In the genomic region with DNA sequence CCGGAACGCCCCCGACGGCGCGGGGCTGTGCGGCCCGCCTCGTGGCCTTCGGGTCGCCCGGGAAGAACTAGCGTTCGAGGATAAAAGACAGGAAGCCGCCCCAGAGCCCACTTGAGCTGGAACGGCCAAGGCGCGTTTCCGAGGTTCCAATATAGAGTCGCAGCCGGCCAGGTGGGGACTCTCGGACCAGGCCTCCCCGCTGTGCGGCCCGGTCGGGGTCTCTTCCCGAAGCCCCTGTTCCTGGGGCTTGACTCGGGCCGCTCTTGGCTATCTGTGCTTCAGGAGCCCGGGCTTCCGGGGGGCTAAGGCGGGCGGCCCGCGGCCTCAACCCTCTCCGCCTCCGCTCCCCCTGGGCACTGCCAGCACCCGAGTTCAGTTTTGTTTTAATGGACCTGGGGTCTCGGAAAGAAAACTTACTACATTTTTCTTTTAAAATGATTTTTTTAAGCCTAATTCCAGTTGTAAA, we compare ENCODE assay signal across 8 cellular contexts.
DNase-seq lines count a peak whose midpoint lies in the region; ATAC-seq and TF ChIP-seq lines count a peak whose summit lies in the region.

No MANE protein-coding gene starts in this region.

- WGBS in heart right ventricle, 2 donors, result 3 to 6% methylated on average over 39 of the region's 39 CpGs
- WGBS in adipose tissue, 3 donors, result 2 to 9% (median 6%) methylated on average over 32 to 39 of the region's 39 CpGs

- peak overlapping the region; percentile 18 to 76 (median 66) for H3K4me3 ChIP-seq in heart right ventricle
- peak overlapping the region; percentile 77 for H3K4me3 ChIP-seq in upper lobe of right lung

- intact Hi-C loops in heart right ventricle (cut with DNase I), result loop anchor here in 6 of 10 donors (2.0 to 10.0 kb wide), 9 partner anchors 315 to 952 kb away; no protein-coding TSS in a partner anchor
- intact Hi-C loops in left ventricle myocardium superior (cut with micrococcal nuclease), result no loop called here
- intact Hi-C loops in upper lobe of right lung (cut with DNase I), result no loop called here

- H3K4me3 Mint-ChIP-seq in memory B cell, result peak overlapping the region; percentile 93

- ATAC-seq in heart right ventricle, result no peak
- no peak for ATAC-seq in left ventricle myocardium superior
- no peak for ATAC-seq in memory B cell (ENCODE audit: low read depth)
- no peak for ATAC-seq in upper lobe of right lung
- ATAC-seq in HG02763 (IDR thresholded peaks at IDR 0.05; ENCODE audit: unreplicated experiment), result no peak

- no peaks in the 10 kb centered on the region for H3K27me3 Mint-ChIP-seq in memory B cell

- H3K4me1 Mint-ChIP-seq in memory B cell, result peaks cover 14% of the 10 kb centered on the region

- no peak for DNase-seq in heart right ventricle
- DNase-seq in left ventricle myocardium superior, result no peak
- DNase-seq in memory B cell (ENCODE audit: low spot score in 2 of 2), result no peak
- no peak for DNase-seq in upper lobe of right lung
- no peak for DNase-seq in KBM-7
- DNase-seq in central memory CD4-positive, alpha-beta T cell, result no peak

- H3K27ac ChIP-seq in heart right ventricle, result peak overlapping the region; percentile 77 to 99 (median 92)
- H3K27ac ChIP-seq in adipose tissue (ENCODE audit: low read depth, low read length), result peak overlapping the region; percentile 67
- H3K27ac ChIP-seq in upper lobe of right lung, result peak overlapping the region; percentile 97

- no peak overlapping the region for H3K27ac Mint-ChIP-seq in memory B cell

- no peaks in the 10 kb centered on the region for H3K9me3 ChIP-seq in heart right ventricle
- H3K9me3 ChIP-seq in upper lobe of right lung, result no peaks in the 10 kb centered on the region

- peaks cover 0 to 5% (median 0%) of the 10 kb centered on the region in 9 donors for H3K36me3 ChIP-seq in heart right ventricle
- H3K36me3 ChIP-seq in upper lobe of right lung, result no peaks in the 10 kb centered on the region

- peaks cover 3 to 81% (median 70%) of the 10 kb centered on the region in 7 donors for H3K27me3 ChIP-seq in heart right ventricle
- H3K27me3 ChIP-seq in upper lobe of right lung, result peaks cover 33% of the 10 kb centered on the region

- no peaks in the 10 kb centered on the region for H3K9me3 Mint-ChIP-seq in memory B cell

- H3K36me3 Mint-ChIP-seq in memory B cell, result peaks cover 1% of the 10 kb centered on the region

- H3K4me1 ChIP-seq in heart right ventricle, result peaks cover 0 to 46% (median 25%) of the 10 kb centered on the region in 9 donors
- H3K4me1 ChIP-seq in upper lobe of right lung, result peaks cover 18% of the 10 kb centered on the region

- peak in 4 of 9 donors; percentile 3 to 27 (median 10) for TF ChIP-seq CTCF in heart right ventricle (IDR thresholded peaks at IDR 0.05)
- TF ChIP-seq CTCF in upper lobe of right lung (IDR thresholded peaks at IDR 0.05), result no peak

- in situ Hi-C loops in KBM-7 (cut with MboI; ENCODE audit: low pct_unique_long_range_greater_than_20kb, low sequenced_read_pairs), result no loop called here

Comparison
In these comparisons a context has a peak if more than half of its experiments do, and no peak if none do; other contexts are left out.
1. intact Hi-C loops: an anchor here in heart right ventricle (2.0 to 10.0 kb wide); none called in left ventricle myocardium superior and upper lobe of right lung.